ENCODE assay signal across 20 cellular contexts in the genomic region with DNA sequence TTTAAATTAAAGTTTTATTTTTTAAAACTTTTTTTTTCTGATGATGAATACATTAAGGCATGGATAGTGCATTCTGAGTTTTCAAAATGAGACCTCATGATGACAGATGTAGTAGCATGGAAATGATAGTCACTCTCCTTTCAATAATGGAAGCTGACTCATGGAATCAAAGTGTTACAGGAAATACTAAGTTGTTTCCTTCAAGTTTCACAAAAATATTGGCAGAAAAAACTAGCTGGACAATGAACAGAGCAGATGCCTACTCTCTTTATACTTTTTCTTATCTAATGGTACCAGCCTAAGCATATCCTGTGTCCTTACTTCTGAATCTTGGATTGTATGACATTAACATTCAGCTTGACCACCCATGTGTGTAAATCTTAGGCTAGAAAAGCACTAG.
"Had no signal": no experiment of that assay in that cellular context is flagged by ENCODE, and none has a peak within 500 bp of the region (broad histone marks: within the 10 kb centered on the region; RNA-seq: fewer than 3 reads in every experiment).

No MANE protein-coding gene starts in this region.

- H3K9me3 Mint-ChIP-seq: type B pancreatic cell had no signal

- DNase-seq: activated CD4-positive, alpha-beta T cell treated with anti-CD3 and anti-CD28 coated beads, Interleukin-2, amount 50 U/mL, for 4 hours; activated effector memory CD4-positive, alpha-beta T cell treated with anti-CD3 and anti-CD28 coated beads, Interleukin-2, amount 50 U/mL, for 16 hours; activated T-cell treated with anti-CD3 and anti-CD28 coated beads, Interleukin-2, amount 50 U/mL, for 24 hours; amniotic stem cell; brain microvascular endothelial cell; effector CD4-positive, alpha-beta T cell; head of caudate nucleus; mammary epithelial cell; mucosa of descending colon; naive thymus-derived CD8-positive, alpha-beta T cell; nucleus accumbens; right lobe of liver; stimulated activated CD4-positive, alpha-beta T cell treated with anti-CD3 and anti-CD28 coated beads, Interleukin-2, amount 100 ng/mL, for 24 hours; stimulated activated naive CD8-positive, alpha-beta T cell treated with anti-CD3 and anti-CD28 coated beads, Interleukin-15, Interleukin-2, amounts not matched to agents 100 U/mL and 50 U/mL, for 24 hours; T-helper 2 cell had no signal

- H3K27ac ChIP-seq: brain microvascular endothelial cell, epithelial cell of prostate, right lobe of liver, suprapubic skin had no signal

- H3K4me3 ChIP-seq: mucosa of descending colon, right lobe of liver, suprapubic skin had no signal

- H3K36me3 ChIP-seq: brain microvascular endothelial cell, right lobe of liver, suprapubic skin had no signal

- H3K27ac Mint-ChIP-seq: activated naive CD4-positive, alpha-beta T cell treated with anti-CD3 and anti-CD28 coated beads, Interleukin-2, amount 50 U/mL, for 72 hours; activated T-cell treated with anti-CD3 and anti-CD28 coated beads, Interleukin-2, amount 50 U/mL, for 24 hours; naive thymus-derived CD8-positive, alpha-beta T cell; progenitor cell of endocrine pancreas; type B pancreatic cell had no signal

- H3K27me3 Mint-ChIP-seq: activated T-cell treated with anti-CD3 and anti-CD28 coated beads, Interleukin-2, amount 50 U/mL, for 24 hours; naive thymus-derived CD8-positive, alpha-beta T cell; progenitor cell of endocrine pancreas; type B pancreatic cell had no signal

- H3K4me1 Mint-ChIP-seq: naive thymus-derived CD8-positive, alpha-beta T cell had no signal

- H3K27me3 ChIP-seq: brain microvascular endothelial cell, right lobe of liver, suprapubic skin had no signal

- H3K4me3 Mint-ChIP-seq: activated T-cell treated with anti-CD3 and anti-CD28 coated beads, Interleukin-2, amount 50 U/mL, for 24 hours; naive thymus-derived CD8-positive, alpha-beta T cell; type B pancreatic cell had no signal

- H3K4me1 ChIP-seq: right lobe of liver, suprapubic skin had no signal

- H3K36me3 Mint-ChIP-seq: activated naive CD4-positive, alpha-beta T cell treated with anti-CD3 and anti-CD28 coated beads, Interleukin-2, amount 50 U/mL, for 72 hours; naive thymus-derived CD8-positive, alpha-beta T cell; type B pancreatic cell had no signal

- H3K9me3 ChIP-seq: mucosa of descending colon, right lobe of liver, suprapubic skin had no signal
